In genomic region chr6:151765444-151765886, GRCh38 we compare ENCODE assay signal across 8 cellular contexts. TPM values are rescaled to one million over a fixed set of nuclear protein-coding genes. Genes with fewer than 3 reads are reported as not detected.
A peak's percentile ranks its signal among the peaks of the same experiment; 100 is the strongest.
DNase-seq lines count a peak whose midpoint lies in the region; ATAC-seq and TF ChIP-seq lines count a peak whose summit lies in the region.

No MANE protein-coding gene starts in this region.

- CTCF ChIA-PET in activated CD4-positive, alpha-beta T cell treated with anti-CD3 and anti-CD28 coated beads for 36 hours (lab: Charles Lee), result interaction anchor here (0.6 to 3.0 kb wide), 23 partner anchors 9 to 573 kb away, joined by 3 to 17 read pairs (median 4); partner anchors contain the start of gene ESR1

- no peak overlapping the region for H3K9ac ChIP-seq in neural progenitor cell

- no peak overlapping the region for H3K27ac Mint-ChIP-seq in CD4-positive, CD25-positive, alpha-beta regulatory T cell
- no peak overlapping the region for H3K27ac Mint-ChIP-seq in activated CD4-positive, alpha-beta T cell treated with anti-CD3 and anti-CD28 coated beads for 36 hours
- H3K27ac Mint-ChIP-seq in neural progenitor cell, result no peak overlapping the region

- intact Hi-C loops in activated CD4-positive, alpha-beta T cell treated with anti-CD3 and anti-CD28 coated beads for 36 hours (cut with DNase I, micrococcal nuclease), result loop anchor here (1.0 to 5.0 kb wide), 4 partner anchors 197 to 592 kb away; no protein-coding TSS in a partner anchor

- peaks cover 0 to 8% (median 3%) of the 10 kb centered on the region in 4 donors for H3K4me1 Mint-ChIP-seq in CD4-positive, CD25-positive, alpha-beta regulatory T cell
- peaks cover 15% of the 10 kb centered on the region for H3K4me1 Mint-ChIP-seq in activated CD4-positive, alpha-beta T cell treated with anti-CD3 and anti-CD28 coated beads for 36 hours
- H3K4me1 Mint-ChIP-seq in neural progenitor cell, result peaks cover 7% of the 10 kb centered on the region

- POLR2A ChIA-PET in activated CD4-positive, alpha-beta T cell treated with anti-CD3 and anti-CD28 coated beads for 36 hours (lab: Charles Lee), result interaction anchor here (0.5 kb wide), 1 partner anchor 594 kb away, joined by 3 read pairs; no protein-coding TSS in a partner anchor

- H3K4me1 ChIP-seq in CD4-positive, CD25-positive, alpha-beta regulatory T cell (ENCODE audit: control insufficient read depth, insufficient read depth, low read length, poor library complexity, severe bottlenecking), result no peaks in the 10 kb centered on the region
- H3K4me1 ChIP-seq in neural progenitor cell, result peaks cover 3% of the 10 kb centered on the region

- H3K27ac ChIP-seq in CD4-positive, CD25-positive, alpha-beta regulatory T cell (ENCODE audit: insufficient read depth, low read length, poor library complexity, severe bottlenecking), result no peak overlapping the region
- H3K27ac ChIP-seq in neural progenitor cell, result no peak overlapping the region

- H3K4me3 Mint-ChIP-seq in CD4-positive, CD25-positive, alpha-beta regulatory T cell, result no peak overlapping the region
- no peak overlapping the region for H3K4me3 Mint-ChIP-seq in activated CD4-positive, alpha-beta T cell treated with anti-CD3 and anti-CD28 coated beads for 36 hours
- no peak overlapping the region for H3K4me3 Mint-ChIP-seq in neural progenitor cell

- peak in 2 of 3 donors; percentile 40 to 73 for DNase-seq in CD4-positive, CD25-positive, alpha-beta regulatory T cell
- DNase-seq in NCI-H2171 treated with DMSO at 0.1 percent for 48 hours (lab: John Stamatoyannopoulos, UW) (peak; percentile 58), fibroblast of pulmonary artery (ENCODE audit: low read depth) (peak; percentile 96), neural progenitor cell (ENCODE audit: low spot score) (peak; percentile 66)
- peak; percentile 57 for DNase-seq in activated CD4-positive, alpha-beta T cell treated with anti-CD3 and anti-CD28 coated beads for 36 hours
- no peak for DNase-seq in activated CD8-positive, alpha-beta memory T cell treated with anti-CD3 and anti-CD28 coated beads for 24 hours

- no peak overlapping the region for H3K4me2 ChIP-seq in neural progenitor cell

- H3K9me3 Mint-ChIP-seq in CD4-positive, CD25-positive, alpha-beta regulatory T cell, result no peaks in the 10 kb centered on the region
- no peaks in the 10 kb centered on the region for H3K9me3 Mint-ChIP-seq in activated CD4-positive, alpha-beta T cell treated with anti-CD3 and anti-CD28 coated beads for 36 hours (ENCODE audit: low read depth)
- H3K9me3 Mint-ChIP-seq in neural progenitor cell, result no peaks in the 10 kb centered on the region

- H3K27me3 Mint-ChIP-seq in CD4-positive, CD25-positive, alpha-beta regulatory T cell, result peaks cover 10% of the 10 kb centered on the region
- H3K27me3 Mint-ChIP-seq in activated CD4-positive, alpha-beta T cell treated with anti-CD3 and anti-CD28 coated beads for 36 hours, result peaks cover 9% of the 10 kb centered on the region
- H3K27me3 Mint-ChIP-seq in neural progenitor cell (ENCODE audit: insufficient read depth, low read depth), result peaks cover 2% of the 10 kb centered on the region

- H3K79me2 ChIP-seq in neural progenitor cell (ENCODE audit: low read depth), result no peaks in the 10 kb centered on the region

- H3K27me3 ChIP-seq in CD4-positive, CD25-positive, alpha-beta regulatory T cell (ENCODE audit: control insufficient read depth, insufficient read depth, low read length), result peaks cover 4% of the 10 kb centered on the region
- no peaks in the 10 kb centered on the region for H3K27me3 ChIP-seq in neural progenitor cell

- H3K4me3 ChIP-seq in CD4-positive, CD25-positive, alpha-beta regulatory T cell (ENCODE audit: low read depth, low read length), result no peak overlapping the region
- H3K4me3 ChIP-seq in fibroblast of pulmonary artery (replicated peaks; ENCODE audit: low read depth, low read length), result no peak overlapping the region
- H3K4me3 ChIP-seq in neural progenitor cell, result no peak overlapping the region

- H3F3A ChIP-seq in neural progenitor cell (ENCODE audit: low read depth), result peaks cover 13% of the 10 kb centered on the region

- peak overlapping the region; percentile 15 for H2AFZ ChIP-seq in neural progenitor cell (replicated peaks)

- H4K20me1 ChIP-seq in neural progenitor cell (ENCODE audit: low read depth), result no peaks in the 10 kb centered on the region

- H3K9me3 ChIP-seq in CD4-positive, CD25-positive, alpha-beta regulatory T cell (ENCODE audit: control insufficient read depth in 2 of 2, low read length in 2 of 2), result no peaks in the 10 kb centered on the region
- no peaks in the 10 kb centered on the region for H3K9me3 ChIP-seq in neural progenitor cell (ENCODE audit: low read depth)

- no peaks in the 10 kb centered on the region for H3K36me3 Mint-ChIP-seq in CD4-positive, CD25-positive, alpha-beta regulatory T cell
- no peaks in the 10 kb centered on the region for H3K36me3 Mint-ChIP-seq in activated CD4-positive, alpha-beta T cell treated with anti-CD3 and anti-CD28 coated beads for 36 hours (ENCODE audit: low read depth)
- no peaks in the 10 kb centered on the region for H3K36me3 Mint-ChIP-seq in neural progenitor cell

- H3K36me3 ChIP-seq in CD4-positive, CD25-positive, alpha-beta regulatory T cell (ENCODE audit: control insufficient read depth, insufficient read depth, low read length), result no peaks in the 10 kb centered on the region
- no peaks in the 10 kb centered on the region for H3K36me3 ChIP-seq in neural progenitor cell

- TF ChIP-seq CTCF in fibroblast of pulmonary artery (IDR thresholded peaks at IDR 0.05; ENCODE audit: low read length, missing control alignments) (peak; percentile 74), neural progenitor cell (IDR thresholded peaks at IDR 0.05) (peak; percentile 82)

- ATAC-seq in CD4-positive, CD25-positive, alpha-beta regulatory T cell (ENCODE audit: low read depth in 2 of 2), result peak in 1 of 2 donors; percentile 45
- peak; percentile 80 for ATAC-seq in GM18867 (IDR thresholded peaks at IDR 0.05; ENCODE audit: unreplicated experiment)
- ATAC-seq in HG03108 (IDR thresholded peaks at IDR 0.05; ENCODE audit: unreplicated experiment), result peak; percentile 55
- peak; percentile 50 for ATAC-seq in activated CD4-positive, alpha-beta T cell treated with anti-CD3 and anti-CD28 coated beads for 36 hours

RNA-seq across cellular contexts. Expression of gene ESR1, which starts 42.0 kb away (rescaled TPM):
- 4.7 TPM for total RNA-seq in CD4-positive, CD25-positive, alpha-beta regulatory T cell
- polyA plus RNA-seq in CD4-positive, CD25-positive, alpha-beta regulatory T cell, result 1 to 10 TPM in 1 of 4 donors, under 1 TPM in 3; 0.18 to 1.4 (median 0.68) TPM
- total RNA-seq in activated CD4-positive, alpha-beta T cell treated with anti-CD3 and anti-CD28 coated beads for 36 hours, result under 1 TPM; 0.04 to 0.48 TPM
- total RNA-seq in neural progenitor cell (ENCODE audit: low replicate concordance), result 0.03 TPM in 1 of 2 replicates, not detected in the other
